2 cellular contexts compared by ENCODE assay signal in the genomic region with DNA sequence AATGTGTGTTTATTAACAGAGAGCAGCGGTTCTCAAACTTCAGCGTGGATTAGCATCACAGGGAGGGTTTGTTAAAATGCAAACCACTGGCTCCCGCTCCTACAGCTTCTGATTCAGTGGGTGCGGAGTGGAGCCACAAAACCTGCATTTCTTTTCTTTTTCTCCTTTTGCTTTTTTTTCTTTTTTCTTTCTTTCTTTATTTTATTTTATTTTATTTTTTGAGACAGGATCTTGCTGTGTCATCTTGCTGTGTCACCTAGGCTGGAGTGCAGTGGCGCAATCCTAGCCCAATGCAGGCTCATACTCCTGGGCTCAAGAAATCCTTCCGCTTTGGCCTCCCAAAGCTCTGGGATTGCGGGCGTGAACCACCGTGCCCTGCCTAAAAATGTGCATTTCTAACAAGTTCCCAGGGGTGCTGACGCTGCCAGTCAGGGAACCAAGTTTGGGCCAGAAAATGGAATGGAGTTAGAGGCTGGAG.
TF ChIP-seq lines count a peak whose summit lies in the region.

No MANE protein-coding gene starts in this region.

TF ChIP-seq in K562, 482 proteins besides CTCF, POLR2A, EP300 and RAD21 (continued from another document and continues in another):
- no peak for TF ChIP-seq SNAPC5 (CRISPR knock-in tag; IDR thresholded peaks at IDR 0.05)
- TF ChIP-seq, protein P1, sequence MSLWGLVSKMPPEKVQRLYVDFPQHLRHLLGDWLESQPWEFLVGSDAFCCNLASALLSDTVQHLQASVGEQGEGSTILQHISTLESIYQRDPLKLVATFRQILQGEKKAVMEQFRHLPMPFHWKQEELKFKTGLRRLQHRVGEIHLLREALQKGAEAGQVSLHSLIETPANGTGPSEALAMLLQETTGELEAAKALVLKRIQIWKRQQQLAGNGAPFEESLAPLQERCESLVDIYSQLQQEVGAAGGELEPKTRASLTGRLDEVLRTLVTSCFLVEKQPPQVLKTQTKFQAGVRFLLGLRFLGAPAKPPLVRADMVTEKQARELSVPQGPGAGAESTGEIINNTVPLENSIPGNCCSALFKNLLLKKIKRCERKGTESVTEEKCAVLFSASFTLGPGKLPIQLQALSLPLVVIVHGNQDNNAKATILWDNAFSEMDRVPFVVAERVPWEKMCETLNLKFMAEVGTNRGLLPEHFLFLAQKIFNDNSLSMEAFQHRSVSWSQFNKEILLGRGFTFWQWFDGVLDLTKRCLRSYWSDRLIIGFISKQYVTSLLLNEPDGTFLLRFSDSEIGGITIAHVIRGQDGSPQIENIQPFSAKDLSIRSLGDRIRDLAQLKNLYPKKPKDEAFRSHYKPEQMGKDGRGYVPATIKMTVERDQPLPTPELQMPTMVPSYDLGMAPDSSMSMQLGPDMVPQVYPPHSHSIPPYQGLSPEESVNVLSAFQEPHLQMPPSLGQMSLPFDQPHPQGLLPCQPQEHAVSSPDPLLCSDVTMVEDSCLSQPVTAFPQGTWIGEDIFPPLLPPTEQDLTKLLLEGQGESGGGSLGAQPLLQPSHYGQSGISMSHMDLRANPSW (CRISPR knock-in tag; IDR thresholded peaks at IDR 0.05) = no peak
- TF ChIP-seq, protein P2, sequence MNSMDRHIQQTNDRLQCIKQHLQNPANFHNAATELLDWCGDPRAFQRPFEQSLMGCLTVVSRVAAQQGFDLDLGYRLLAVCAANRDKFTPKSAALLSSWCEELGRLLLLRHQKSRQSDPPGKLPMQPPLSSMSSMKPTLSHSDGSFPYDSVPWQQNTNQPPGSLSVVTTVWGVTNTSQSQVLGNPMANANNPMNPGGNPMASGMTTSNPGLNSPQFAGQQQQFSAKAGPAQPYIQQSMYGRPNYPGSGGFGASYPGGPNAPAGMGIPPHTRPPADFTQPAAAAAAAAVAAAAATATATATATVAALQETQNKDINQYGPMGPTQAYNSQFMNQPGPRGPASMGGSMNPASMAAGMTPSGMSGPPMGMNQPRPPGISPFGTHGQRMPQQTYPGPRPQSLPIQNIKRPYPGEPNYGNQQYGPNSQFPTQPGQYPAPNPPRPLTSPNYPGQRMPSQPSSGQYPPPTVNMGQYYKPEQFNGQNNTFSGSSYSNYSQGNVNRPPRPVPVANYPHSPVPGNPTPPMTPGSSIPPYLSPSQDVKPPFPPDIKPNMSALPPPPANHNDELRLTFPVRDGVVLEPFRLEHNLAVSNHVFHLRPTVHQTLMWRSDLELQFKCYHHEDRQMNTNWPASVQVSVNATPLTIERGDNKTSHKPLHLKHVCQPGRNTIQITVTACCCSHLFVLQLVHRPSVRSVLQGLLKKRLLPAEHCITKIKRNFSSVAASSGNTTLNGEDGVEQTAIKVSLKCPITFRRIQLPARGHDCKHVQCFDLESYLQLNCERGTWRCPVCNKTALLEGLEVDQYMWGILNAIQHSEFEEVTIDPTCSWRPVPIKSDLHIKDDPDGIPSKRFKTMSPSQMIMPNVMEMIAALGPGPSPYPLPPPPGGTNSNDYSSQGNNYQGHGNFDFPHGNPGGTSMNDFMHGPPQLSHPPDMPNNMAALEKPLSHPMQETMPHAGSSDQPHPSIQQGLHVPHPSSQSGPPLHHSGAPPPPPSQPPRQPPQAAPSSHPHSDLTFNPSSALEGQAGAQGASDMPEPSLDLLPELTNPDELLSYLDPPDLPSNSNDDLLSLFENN (IDR thresholded peaks at IDR 0.05; ENCODE audit: low read depth in 2 of 2, low read length in 2 of 2) = no peak
- TF ChIP-seq TCF7 (IDR thresholded peaks at IDR 0.05; ENCODE audit: borderline replicate concordance) = no peak
- no peak for TF ChIP-seq ARID4B (CRISPR knock-in tag; IDR thresholded peaks at IDR 0.05)

TF ChIP-seq in HepG2, 621 proteins besides CTCF, POLR2A, EP300 and RAD21 (continued from another document and continues in another):
- TF ChIP-seq MED8 (CRISPR knock-in tag; IDR thresholded peaks at IDR 0.05; ENCODE audit: insufficient replicate concordance) = no peak
- TF ChIP-seq, protein P3, sequence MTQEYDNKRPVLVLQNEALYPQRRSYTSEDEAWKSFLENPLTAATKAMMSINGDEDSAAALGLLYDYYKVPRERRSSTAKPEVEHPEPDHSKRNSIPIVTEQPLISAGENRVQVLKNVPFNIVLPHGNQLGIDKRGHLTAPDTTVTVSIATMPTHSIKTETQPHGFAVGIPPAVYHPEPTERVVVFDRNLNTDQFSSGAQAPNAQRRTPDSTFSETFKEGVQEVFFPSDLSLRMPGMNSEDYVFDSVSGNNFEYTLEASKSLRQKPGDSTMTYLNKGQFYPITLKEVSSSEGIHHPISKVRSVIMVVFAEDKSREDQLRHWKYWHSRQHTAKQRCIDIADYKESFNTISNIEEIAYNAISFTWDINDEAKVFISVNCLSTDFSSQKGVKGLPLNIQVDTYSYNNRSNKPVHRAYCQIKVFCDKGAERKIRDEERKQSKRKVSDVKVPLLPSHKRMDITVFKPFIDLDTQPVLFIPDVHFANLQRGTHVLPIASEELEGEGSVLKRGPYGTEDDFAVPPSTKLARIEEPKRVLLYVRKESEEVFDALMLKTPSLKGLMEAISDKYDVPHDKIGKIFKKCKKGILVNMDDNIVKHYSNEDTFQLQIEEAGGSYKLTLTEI (CRISPR knock-in tag; conservative IDR thresholded peaks at IDR 0.05) = no peak
- TF ChIP-seq, protein P4, sequence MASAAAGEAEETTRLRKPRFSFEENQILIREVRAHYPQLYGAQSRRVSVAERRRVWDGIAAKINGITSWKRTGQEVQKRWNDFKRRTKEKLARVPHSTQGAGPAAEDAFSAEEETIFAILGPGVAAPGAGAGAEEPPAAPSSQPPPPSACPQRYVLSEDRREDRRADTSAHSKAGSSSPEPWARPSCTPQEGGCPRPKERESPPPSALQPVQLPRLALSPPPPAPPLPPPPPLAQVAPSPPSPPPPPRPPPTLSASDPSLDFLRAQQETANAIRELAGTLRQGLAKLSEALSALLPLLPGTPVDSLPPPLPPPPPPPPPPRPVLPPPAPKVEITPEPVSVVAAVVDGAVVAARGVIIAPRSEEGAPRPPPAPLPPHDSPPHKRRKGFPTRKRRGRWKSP (CRISPR knock-in tag; IDR thresholded peaks at IDR 0.05) = no peak
- TF ChIP-seq ZNF446 (CRISPR knock-in tag; IDR thresholded peaks at IDR 0.05) = no peak
- no peak for TF ChIP-seq ERF (CRISPR knock-in tag; IDR thresholded peaks at IDR 0.05)
- no peak for TF ChIP-seq ZEB1 (IDR thresholded peaks at IDR 0.05; ENCODE audit: insufficient replicate concordance, low read depth)
- TF ChIP-seq ATF2 (CRISPR knock-in tag; IDR thresholded peaks at IDR 0.05) = no peak
- TF ChIP-seq, protein P5, sequence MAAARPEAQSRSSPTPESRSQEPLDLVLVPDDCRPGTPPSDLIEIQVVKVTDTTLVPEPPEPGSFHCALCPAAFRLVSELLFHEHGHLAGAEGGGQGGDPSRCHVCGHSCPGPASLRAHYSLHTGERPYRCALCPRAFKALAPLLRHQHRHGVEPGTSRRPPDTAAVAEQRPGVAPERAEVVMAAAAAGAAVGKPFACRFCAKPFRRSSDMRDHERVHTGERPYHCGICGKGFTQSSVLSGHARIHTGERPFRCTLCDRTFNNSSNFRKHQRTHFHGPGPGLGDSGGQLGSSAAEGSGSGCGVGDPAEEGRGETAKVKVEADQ (CRISPR knock-in tag; IDR thresholded peaks at IDR 0.05; ENCODE audit: borderline replicate concordance) = no peak
- no peak for TF ChIP-seq ZNF33A (CRISPR knock-in tag; IDR thresholded peaks at IDR 0.05; ENCODE audit: borderline replicate concordance)
- no peak for TF ChIP-seq RBM39 (IDR thresholded peaks at IDR 0.05; ENCODE audit: low read depth, low read length, poor library complexity, severe bottlenecking)
- TF ChIP-seq, protein P6, sequence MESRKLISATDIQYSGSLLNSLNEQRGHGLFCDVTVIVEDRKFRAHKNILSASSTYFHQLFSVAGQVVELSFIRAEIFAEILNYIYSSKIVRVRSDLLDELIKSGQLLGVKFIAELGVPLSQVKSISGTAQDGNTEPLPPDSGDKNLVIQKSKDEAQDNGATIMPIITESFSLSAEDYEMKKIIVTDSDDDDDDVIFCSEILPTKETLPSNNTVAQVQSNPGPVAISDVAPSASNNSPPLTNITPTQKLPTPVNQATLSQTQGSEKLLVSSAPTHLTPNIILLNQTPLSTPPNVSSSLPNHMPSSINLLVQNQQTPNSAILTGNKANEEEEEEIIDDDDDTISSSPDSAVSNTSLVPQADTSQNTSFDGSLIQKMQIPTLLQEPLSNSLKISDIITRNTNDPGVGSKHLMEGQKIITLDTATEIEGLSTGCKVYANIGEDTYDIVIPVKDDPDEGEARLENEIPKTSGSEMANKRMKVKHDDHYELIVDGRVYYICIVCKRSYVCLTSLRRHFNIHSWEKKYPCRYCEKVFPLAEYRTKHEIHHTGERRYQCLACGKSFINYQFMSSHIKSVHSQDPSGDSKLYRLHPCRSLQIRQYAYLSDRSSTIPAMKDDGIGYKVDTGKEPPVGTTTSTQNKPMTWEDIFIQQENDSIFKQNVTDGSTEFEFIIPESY (CRISPR knock-in tag; IDR thresholded peaks at IDR 0.05) = peak; percentile 34; the same call in 1 of the 2 replicates
- no peak for TF ChIP-seq CREB1 (IDR thresholded peaks at IDR 0.05)
- 0 out of 2 replicates have a peak, but pooled peaks have one; percentile 13 for TF ChIP-seq CREB1 (CRISPR knock-in tag; IDR thresholded peaks at IDR 0.05)
- peak; percentile 39; the same call in 1 of the 2 replicates for TF ChIP-seq ZBTB38 (CRISPR knock-in tag; IDR thresholded peaks at IDR 0.05)
- TF ChIP-seq CEBPB (IDR thresholded peaks at IDR 0.05; ENCODE audit: borderline replicate concordance, low read depth, low read length) = peak; percentile 85
- TF ChIP-seq, protein P7, sequence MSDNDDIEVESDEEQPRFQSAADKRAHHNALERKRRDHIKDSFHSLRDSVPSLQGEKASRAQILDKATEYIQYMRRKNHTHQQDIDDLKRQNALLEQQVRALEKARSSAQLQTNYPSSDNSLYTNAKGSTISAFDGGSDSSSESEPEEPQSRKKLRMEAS (IDR thresholded peaks at IDR 0.05) = no peak
- TF ChIP-seq ZNF296 (CRISPR knock-in tag; conservative IDR thresholded peaks at IDR 0.05) = no peak
- TF ChIP-seq HNF1B (CRISPR knock-in tag; IDR thresholded peaks at IDR 0.05) = no peak
- TF ChIP-seq, protein P8, sequence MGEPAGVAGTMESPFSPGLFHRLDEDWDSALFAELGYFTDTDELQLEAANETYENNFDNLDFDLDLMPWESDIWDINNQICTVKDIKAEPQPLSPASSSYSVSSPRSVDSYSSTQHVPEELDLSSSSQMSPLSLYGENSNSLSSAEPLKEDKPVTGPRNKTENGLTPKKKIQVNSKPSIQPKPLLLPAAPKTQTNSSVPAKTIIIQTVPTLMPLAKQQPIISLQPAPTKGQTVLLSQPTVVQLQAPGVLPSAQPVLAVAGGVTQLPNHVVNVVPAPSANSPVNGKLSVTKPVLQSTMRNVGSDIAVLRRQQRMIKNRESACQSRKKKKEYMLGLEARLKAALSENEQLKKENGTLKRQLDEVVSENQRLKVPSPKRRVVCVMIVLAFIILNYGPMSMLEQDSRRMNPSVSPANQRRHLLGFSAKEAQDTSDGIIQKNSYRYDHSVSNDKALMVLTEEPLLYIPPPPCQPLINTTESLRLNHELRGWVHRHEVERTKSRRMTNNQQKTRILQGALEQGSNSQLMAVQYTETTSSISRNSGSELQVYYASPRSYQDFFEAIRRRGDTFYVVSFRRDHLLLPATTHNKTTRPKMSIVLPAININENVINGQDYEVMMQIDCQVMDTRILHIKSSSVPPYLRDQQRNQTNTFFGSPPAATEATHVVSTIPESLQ (CRISPR knock-in tag; conservative IDR thresholded peaks at IDR 0.05) = no peak
- TF ChIP-seq ZNF687 (CRISPR knock-in tag; IDR thresholded peaks at IDR 0.05) = no peak
- TF ChIP-seq CEBPG (CRISPR knock-in tag; IDR thresholded peaks at IDR 0.05) = peak; percentile 74
- TF ChIP-seq NCOA5 (CRISPR knock-in tag; IDR thresholded peaks at IDR 0.05) = no peak
- TF ChIP-seq, protein P9, sequence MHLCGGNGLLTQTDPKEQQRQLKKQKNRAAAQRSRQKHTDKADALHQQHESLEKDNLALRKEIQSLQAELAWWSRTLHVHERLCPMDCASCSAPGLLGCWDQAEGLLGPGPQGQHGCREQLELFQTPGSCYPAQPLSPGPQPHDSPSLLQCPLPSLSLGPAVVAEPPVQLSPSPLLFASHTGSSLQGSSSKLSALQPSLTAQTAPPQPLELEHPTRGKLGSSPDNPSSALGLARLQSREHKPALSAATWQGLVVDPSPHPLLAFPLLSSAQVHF (CRISPR knock-in tag; IDR thresholded peaks at IDR 0.05) = no peak
- 0 out of 2 replicates have a peak, but pooled peaks have one; percentile 3 for TF ChIP-seq SMC3 (IDR thresholded peaks at IDR 0.05; ENCODE audit: low read length)
